9 cellular contexts compared by ENCODE assay signal in the genomic region with DNA sequence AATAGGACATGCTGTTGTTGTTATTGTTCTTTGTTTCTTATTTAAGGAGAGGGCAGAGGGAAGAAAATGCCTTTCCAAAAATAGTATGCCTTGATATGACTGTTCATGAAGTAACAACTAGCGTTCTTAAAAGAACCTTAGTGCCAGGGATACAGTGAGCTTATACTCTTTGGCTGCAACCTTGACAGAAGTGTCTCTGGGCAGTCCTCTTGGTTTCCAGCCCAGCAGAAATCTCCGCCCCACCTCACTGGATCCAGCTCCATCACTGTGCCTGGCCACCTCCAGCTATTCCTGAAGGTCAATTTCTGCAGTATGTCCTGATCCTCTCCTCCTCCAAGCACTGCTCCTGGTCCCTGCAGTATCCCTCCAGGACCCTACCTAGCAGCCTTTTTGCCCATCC. TPM values are rescaled to one million over a fixed set of nuclear protein-coding genes. Genes with fewer than 3 reads are reported as not detected.
"Had no signal": no experiment of that assay in that cellular context is flagged by ENCODE, and none has a peak within 500 bp of the region (broad histone marks: within the 10 kb centered on the region; RNA-seq: fewer than 3 reads in every experiment).

No MANE protein-coding gene starts in this region.

RNA-seq across cellular contexts. Expression of a gene that starts 39.2 kb away (rescaled TPM):
- total RNA-seq: OCI-LY7, PC-3, PC-9, Peyer's patch, RPMI7951, SJCRH30, SJSA1, SK-MEL-5, T-cell had no signal
